In the genomic region with DNA sequence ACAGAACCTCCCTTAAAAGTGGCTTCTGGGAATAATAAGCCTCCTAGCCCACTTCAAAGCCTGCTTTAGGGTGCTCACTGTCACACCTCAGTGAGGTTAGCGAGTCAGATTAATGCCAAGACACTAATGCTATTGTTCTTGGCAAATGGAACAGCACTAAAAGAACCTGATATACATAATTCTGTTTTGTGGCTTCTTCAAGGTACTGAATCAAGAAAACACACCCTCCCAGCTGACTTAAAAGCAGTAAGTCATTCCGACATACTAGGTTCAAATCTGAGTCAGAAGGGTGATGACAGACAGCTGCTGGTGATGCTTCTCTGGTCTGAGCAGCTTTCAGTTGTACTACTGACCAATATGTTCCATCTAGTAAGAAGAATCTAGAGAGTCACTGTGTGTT, we compare ENCODE assay signal across 9 cellular contexts.
DNase-seq lines count a peak whose midpoint lies in the region; ATAC-seq and TF ChIP-seq lines count a peak whose summit lies in the region.
"Had no signal": no experiment of that assay in that cellular context is flagged by ENCODE, and none has a peak within 500 bp of the region (broad histone marks: within the 10 kb centered on the region; RNA-seq: fewer than 3 reads in every experiment).

No MANE protein-coding gene starts in this region.

- peaks cover 33% of the 10 kb centered on the region for H3K36me3 ChIP-seq in effector memory CD4-positive, alpha-beta T cell (ENCODE audit: control insufficient read depth, insufficient read depth, low read length)

- H3K27me3 ChIP-seq in foreskin keratinocyte: no peaks in the 10 kb centered on the region
- no peaks in the 10 kb centered on the region for H3K27me3 ChIP-seq in effector memory CD4-positive, alpha-beta T cell (replicated peaks; ENCODE audit: control insufficient read depth, insufficient read depth, low read length, poor library complexity, severe bottlenecking)

- H3K9me3 Mint-ChIP-seq in natural killer cell: no peaks in the 10 kb centered on the region

- H3K4me1 ChIP-seq in foreskin keratinocyte: no peaks in the 10 kb centered on the region
- H3K4me1 ChIP-seq in effector memory CD4-positive, alpha-beta T cell (ENCODE audit: control insufficient read depth, insufficient read depth, low read length, poor library complexity, severe bottlenecking): no peaks in the 10 kb centered on the region

- H3K4me3 ChIP-seq in effector memory CD4-positive, alpha-beta T cell (ENCODE audit: insufficient read depth, low read depth, low read length, poor library complexity, severe bottlenecking): no peak overlapping the region

- DNase-seq in foreskin keratinocyte (peak; percentile 27 to 47), putamen (ENCODE audit: low spot score) (no peak), natural killer cell (no peak), HEK293T (ENCODE audit: extremely low spot score) (no peak)
- DNase-seq in effector memory CD4-positive, alpha-beta T cell: no peak
- DNase-seq: islet precursor cell had no signal

- TF ChIP-seq CTCF in foreskin keratinocyte (conservative IDR thresholded peaks at IDR 0.05) (no peak), natural killer cell (IDR thresholded peaks at IDR 0.05) (no peak)

- H3K9me3 ChIP-seq in effector memory CD4-positive, alpha-beta T cell (ENCODE audit: control insufficient read depth, low read length): no peaks in the 10 kb centered on the region

- peaks cover 9% of the 10 kb centered on the region for H3K36me3 Mint-ChIP-seq in natural killer cell

- no peak overlapping the region for H3K27ac ChIP-seq in foreskin keratinocyte
- no peak overlapping the region for H3K27ac ChIP-seq in effector memory CD4-positive, alpha-beta T cell (ENCODE audit: insufficient read depth, low read length, poor library complexity, severe bottlenecking)

- no peak overlapping the region for H3K27ac Mint-ChIP-seq in natural killer cell

- H3K4me1 Mint-ChIP-seq in natural killer cell: peaks cover 5 to 7% of the 10 kb centered on the region in 2 donors

- no peaks in the 10 kb centered on the region for H3K27me3 Mint-ChIP-seq in natural killer cell (ENCODE audit: low read depth in 2 of 2)

- intact Hi-C loops in natural killer cell (cut with micrococcal nuclease): no loop called here

- ATAC-seq in GM18868 (IDR thresholded peaks at IDR 0.05; ENCODE audit: unreplicated experiment) (peak; percentile 98), GM21515 (IDR thresholded peaks at IDR 0.05; ENCODE audit: unreplicated experiment) (peak; percentile 98), HG03439 (IDR thresholded peaks at IDR 0.05; ENCODE audit: unreplicated experiment) (peak; percentile 99), foreskin keratinocyte (peak; percentile 84), natural killer cell (no peak)

- POLR2A ChIA-PET in HEK293T (lab: Yijun Ruan, JAX): no interaction called here

- CTCF ChIA-PET in HEK293T (lab: Yijun Ruan, JAX): interaction anchor here (0.6 kb wide), 1 partner anchor 253 kb away, joined by 3 read pairs; no protein-coding TSS in a partner anchor

- no peak overlapping the region for H3K4me3 Mint-ChIP-seq in natural killer cell

TF ChIP-seq in HEK293T, 16 proteins besides CTCF, POLR2A, EP300 and RAD21:
- TF ChIP-seq FOXM1 (IDR thresholded peaks at IDR 0.05; ENCODE audit: borderline replicate concordance) (no peak), LEF1 (IDR thresholded peaks at IDR 0.05; ENCODE audit: borderline replicate concordance) (no peak), CTBP1 (IDR thresholded peaks at IDR 0.05; ENCODE audit: borderline replicate concordance) (no peak)

Comparison
In these comparisons a context has a peak if more than half of its experiments do, and no peak if none do; other contexts are left out.
1. ATAC-seq: peak in GM18868 (single experiment), GM21515 (single experiment), HG03439 (single experiment) and foreskin keratinocyte (single experiment); none in natural killer cell (0 of 3).
2. DNase-seq: peak in foreskin keratinocyte (2 of 2); none in putamen (single experiment), natural killer cell (single experiment), HEK293T (single experiment) and effector memory CD4-positive, alpha-beta T cell (0 of 3).